8 cellular contexts compared by ENCODE assay signal in genomic region chr17:76726231-76726765, GRCh38. TPM values are rescaled to one million over a fixed set of nuclear protein-coding genes. Genes with fewer than 3 reads are reported as not detected.
DNase-seq lines count a peak whose midpoint lies in the region; ATAC-seq, FAIRE-seq and TF ChIP-seq lines count a peak whose summit lies in the region.

Gene JMJD6 (minus strand): TSS chr17:76726606. CDS start chr17:76726475, 131 bp downstream.

- no peaks in the 10 kb centered on the region for H3K27me3 Mint-ChIP-seq in activated naive CD8-positive, alpha-beta T cell treated with anti-CD3 and anti-CD28 coated beads for 36 hours

- H3K4me1 ChIP-seq in osteoblast (ENCODE audit: insufficient read depth, low read length): peaks cover 31% of the 10 kb centered on the region
- peaks cover 29 to 68% (median 47%) of the 10 kb centered on the region in 4 donors for H3K4me1 ChIP-seq in upper lobe of left lung

- H4K20me1 ChIP-seq in osteoblast (ENCODE audit: insufficient read depth, low read length): peaks cover 31% of the 10 kb centered on the region

- ATAC-seq in Right ventricle myocardium inferior (peak; percentile 96), upper lobe of left lung (ENCODE audit: low FRiP score in 2 of 2) (peak; percentile 96 to 97)

- peak within 1 kb of the TSS; percentile 70 for H2AFZ ChIP-seq in osteoblast (ENCODE audit: low read length)

- H3K4me2 ChIP-seq in osteoblast (ENCODE audit: insufficient read depth, low read length): peak within 1 kb of the TSS; percentile 97

- no peak for TF ChIP-seq CTCF in osteoblast (IDR thresholded peaks at IDR 0.05; ENCODE audit: extremely low read depth, low read depth, low read length)
- TF ChIP-seq CTCF in upper lobe of left lung (IDR thresholded peaks at IDR 0.05): peak in 1 of 6 experiments; percentile 29

- peak within 1 kb of the TSS; percentile 96 for H3K4me3 ChIP-seq in osteoblast (ENCODE audit: insufficient read depth, low read length)
- peak within 1 kb of the TSS; percentile 81 to 95 (median 84) for H3K4me3 ChIP-seq in upper lobe of left lung

- H3K36me3 ChIP-seq in osteoblast (ENCODE audit: insufficient read depth, low read length) (peaks cover 54% of the 10 kb centered on the region), upper lobe of left lung (peaks cover 26 to 56% (median 36%) of the 10 kb centered on the region in 4 donors)

- intact Hi-C loops in Right ventricle myocardium inferior (cut with DNase I): loop anchor here (1.0 kb wide), 1 partner anchor 11 kb away; the partner anchor contains the start of gene SRSF2

- H3K27ac Mint-ChIP-seq in activated naive CD8-positive, alpha-beta T cell treated with anti-CD3 and anti-CD28 coated beads for 36 hours: peak within 1 kb of the TSS; percentile 98

- peak within 1 kb of the TSS; percentile 98 for H3K4me3 Mint-ChIP-seq in activated naive CD8-positive, alpha-beta T cell treated with anti-CD3 and anti-CD28 coated beads for 36 hours

- H3K36me3 Mint-ChIP-seq in activated naive CD8-positive, alpha-beta T cell treated with anti-CD3 and anti-CD28 coated beads for 36 hours: peaks cover 61% of the 10 kb centered on the region

- peak; percentile 73 to 97 (median 92) for TF ChIP-seq POLR2A in upper lobe of left lung (IDR thresholded peaks at IDR 0.05)

- H3K9me3 Mint-ChIP-seq in activated naive CD8-positive, alpha-beta T cell treated with anti-CD3 and anti-CD28 coated beads for 36 hours: no peaks in the 10 kb centered on the region

- TF ChIP-seq EP300 in upper lobe of left lung (IDR thresholded peaks at IDR 0.05): peak in 1 of 4 donors; percentile 59

- H3K9me3 ChIP-seq in osteoblast (ENCODE audit: low read depth, low read length): no peaks in the 10 kb centered on the region
- no peaks in the 10 kb centered on the region for H3K9me3 ChIP-seq in upper lobe of left lung

- H3K27ac ChIP-seq in osteoblast (ENCODE audit: low read depth, low read length) (peak within 1 kb of the TSS; percentile 96), upper lobe of left lung (peak within 1 kb of the TSS; percentile 97 to 100 (median 99))

- H3K4me1 Mint-ChIP-seq in activated naive CD8-positive, alpha-beta T cell treated with anti-CD3 and anti-CD28 coated beads for 36 hours: peaks cover 37% of the 10 kb centered on the region

- 0 to 1% methylated on average over 18 to 28 of the region's 59 CpGs for WGBS in upper lobe of left lung, 2 donors

- peaks cover 88% of the 10 kb centered on the region for H3K79me2 ChIP-seq in osteoblast (ENCODE audit: insufficient read depth, low read length)

- no peaks in the 10 kb centered on the region for H3K27me3 ChIP-seq in osteoblast (ENCODE audit: insufficient read depth, low read length)
- no peaks in the 10 kb centered on the region for H3K27me3 ChIP-seq in upper lobe of left lung

- DNase-seq in GM04503 (ENCODE audit: low read depth) (peak; percentile 78), H4 (ENCODE audit: low spot score) (peak; percentile 96), LHCN-M2 (ENCODE audit: low read depth) (peak; percentile 96), RCC 7860 (ENCODE audit: low spot score) (peak; percentile 94), Right ventricle myocardium inferior (ENCODE audit: missing footprints) (peak; percentile 97), osteoblast (ENCODE audit: insufficient read length, low spot score, missing footprints) (peak; percentile 98), upper lobe of left lung (peak; percentile 96 to 97)
- peak; percentile 95 for DNase-seq in activated naive CD8-positive, alpha-beta T cell treated with anti-CD3 and anti-CD28 coated beads for 36 hours

- FAIRE-seq in RCC 7860 (lab: Jason Lieb, UNC): no peak

RNA-seq across cellular contexts. Expression of gene JMJD6, which starts in this region (rescaled TPM):
- total RNA-seq in H4 (2014; rRNA removed; shearing (Covaris generic)): 29.3 and 33.4 TPM in 2 replicates
- total RNA-seq in LHCN-M2 (2014; rRNA removed) (29.3 and 34.5 TPM in 2 replicates), Right ventricle myocardium inferior (62.8 TPM), osteoblast (18.8 and 21.5 TPM in 2 replicates), upper lobe of left lung (10 to 100 TPM; 23.3 to 63.9 (median 31.0) TPM)
- 36.2 TPM for polyA plus RNA-seq in LHCN-M2 (2012)
- 10 to 100 TPM; 54.6 to 55.8 TPM for total RNA-seq in activated naive CD8-positive, alpha-beta T cell treated with anti-CD3 and anti-CD28 coated beads for 36 hours

Comparison
In these comparisons a context has a peak if more than half of its experiments do, and no peak if none do; other contexts are left out.
1. Peak in every context shown above with its lines: DNase-seq, ATAC-seq, H3K4me3 ChIP-seq and H3K27ac ChIP-seq.